Comparison of ENCODE assay signal across 16 cellular contexts in genomic region chr1:181562395-181562794, GRCh38.
DNase-seq lines count a peak whose midpoint lies in the region; ATAC-seq and TF ChIP-seq lines count a peak whose summit lies in the region.
"Had no signal": no experiment of that assay in that cellular context is flagged by ENCODE, and none has a peak within 500 bp of the region (broad histone marks: within the 10 kb centered on the region; RNA-seq: fewer than 3 reads in every experiment).

No MANE protein-coding gene starts in this region.

- H3K9me3 ChIP-seq in MM.1S (replicated peaks; ENCODE audit: insufficient read depth, low read length): no peaks in the 10 kb centered on the region

- ATAC-seq in GM19351 (IDR thresholded peaks at IDR 0.05; ENCODE audit: unreplicated experiment) (peak; percentile 76), HG02571 (IDR thresholded peaks at IDR 0.05; ENCODE audit: unreplicated experiment) (no peak), GM19467 (IDR thresholded peaks at IDR 0.05; ENCODE audit: unreplicated experiment) (no peak), HG03354 (IDR thresholded peaks at IDR 0.05; ENCODE audit: poor library complexity, severe bottlenecking, unreplicated experiment) (no peak)
- ATAC-seq: CD8-positive, alpha-beta T cell; K562 had no signal

- TF ChIP-seq CTCF in GM12865 (IDR thresholded peaks at IDR 0.05; ENCODE audit: insufficient read depth, low read depth, low read length, missing control alignments) (no peak), MM.1S (IDR thresholded peaks at IDR 0.05; ENCODE audit: low read length) (peak; percentile 29)

- H3K27ac ChIP-seq in MM.1S (ENCODE audit: low read length): peak overlapping the region; percentile 76
- H3K27ac ChIP-seq in caudate nucleus (ENCODE audit: low read depth, low read length): peak overlapping the region; percentile 1
- H3K27ac ChIP-seq: 22Rv1, HL-60 had no signal

- H3K79me2 ChIP-seq in MM.1S (ENCODE audit: low read length): no peaks in the 10 kb centered on the region

- H3K27me3 ChIP-seq in MM.1S (replicated peaks; ENCODE audit: insufficient read depth, low read length): no peaks in the 10 kb centered on the region

- H3K4me2 ChIP-seq in MM.1S (ENCODE audit: low read depth, low read length): peak overlapping the region; percentile 55

- no peaks in the 10 kb centered on the region for H3K9me2 ChIP-seq in MM.1S (replicated peaks; ENCODE audit: insufficient read depth, low read length)

- H3F3A ChIP-seq in MM.1S (ENCODE audit: insufficient read depth, low read length): peaks cover 23% of the 10 kb centered on the region

- DNase-seq in GM12865 (ENCODE audit: low read depth) (peak; percentile 34), MM.1S (peak; percentile 96), caudate nucleus (lab: John Stamatoyannopoulos, UW) (no peak)
- DNase-seq: CD8-positive, alpha-beta T cell; COR-L47; DND-41; GDM1; GOT3; H9 had no signal

- H3K4me1 ChIP-seq in MM.1S (ENCODE audit: low read length): peaks cover 64% of the 10 kb centered on the region

- H3K4me3 ChIP-seq in GM12865 (ENCODE audit: low read depth, low read length): no peak overlapping the region; the same call in 1 of the 2 replicates
- H3K4me3 ChIP-seq in MM.1S (ENCODE audit: low read length): peak overlapping the region; percentile 10; the same call in 1 of the 2 replicates
- H3K4me3 ChIP-seq: K562 had no signal

- no peak overlapping the region for H2AFZ ChIP-seq in MM.1S (ENCODE audit: low read length)

- H3K9ac ChIP-seq in MM.1S (ENCODE audit: low read length): peak overlapping the region; percentile 24; the same call in 1 of the 2 replicates

- no peaks in the 10 kb centered on the region for H4K20me1 ChIP-seq in MM.1S (ENCODE audit: insufficient read depth, low read length)

- no peaks in the 10 kb centered on the region for H3K36me3 ChIP-seq in MM.1S (replicated peaks; ENCODE audit: insufficient read depth, low read length)

Comparison
In these comparisons a context has a peak if more than half of its experiments do, and no peak if none do; other contexts are left out.
1. DNase-seq: peak in GM12865 (single experiment) and MM.1S (single experiment); none in caudate nucleus (0 of 61).